1 cellular context compared by ENCODE assay signal in genomic region chr6:13615802-13616140, GRCh38.
A peak's percentile ranks its signal among the peaks of the same experiment; 100 is the strongest.
TF ChIP-seq lines count a peak whose summit lies in the region.

No MANE protein-coding gene starts in this region.

TF ChIP-seq in HepG2, 621 proteins besides CTCF, POLR2A, EP300 and RAD21 (continued from another document):
- no peak for TF ChIP-seq EEA1 (CRISPR knock-in tag; IDR thresholded peaks at IDR 0.05; ENCODE audit: borderline replicate concordance)
- no peak for TF ChIP-seq IRX3 (CRISPR knock-in tag; IDR thresholded peaks at IDR 0.05; ENCODE audit: borderline replicate concordance, low read depth)
- TF ChIP-seq ZNF567 (CRISPR knock-in tag; IDR thresholded peaks at IDR 0.05; ENCODE audit: borderline replicate concordance), result no peak
- no peak for TF ChIP-seq ZNF878 (CRISPR knock-in tag; IDR thresholded peaks at IDR 0.05)
- TF ChIP-seq TARDBP (CRISPR knock-in tag; IDR thresholded peaks at IDR 0.05), result no peak
- TF ChIP-seq MEIS1 (CRISPR knock-in tag; IDR thresholded peaks at IDR 0.05; ENCODE audit: borderline replicate concordance), result no peak
- TF ChIP-seq CENPT (CRISPR knock-in tag; IDR thresholded peaks at IDR 0.05; ENCODE audit: low read depth), result no peak
- peak; percentile 76 for TF ChIP-seq KDM5A (IDR thresholded peaks at IDR 0.05; ENCODE audit: borderline replicate concordance, low read length)
- TF ChIP-seq ARHGAP35 (CRISPR knock-in tag; IDR thresholded peaks at IDR 0.05; ENCODE audit: borderline replicate concordance), result no peak
- TF ChIP-seq, protein P1, sequence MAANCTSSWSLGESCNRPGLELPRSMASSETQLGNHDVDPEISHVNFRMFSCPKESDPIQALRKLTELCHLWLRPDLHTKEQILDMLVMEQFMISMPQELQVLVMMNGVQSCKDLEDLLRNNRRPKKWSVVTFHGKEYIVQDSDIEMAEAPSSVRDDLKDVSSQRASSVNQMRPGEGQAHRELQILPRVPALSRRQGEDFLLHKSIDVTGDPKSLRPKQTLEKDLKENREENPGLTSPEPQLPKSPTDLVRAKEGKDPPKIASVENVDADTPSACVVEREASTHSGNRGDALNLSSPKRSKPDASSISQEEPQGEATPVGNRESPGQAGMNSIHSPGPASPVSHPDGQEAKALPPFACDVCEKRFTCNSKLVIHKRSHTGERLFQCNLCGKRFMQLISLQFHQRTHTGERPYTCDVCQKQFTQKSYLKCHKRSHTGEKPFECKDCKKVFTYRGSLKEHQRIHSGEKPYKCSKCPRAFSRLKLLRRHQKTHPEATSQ (CRISPR knock-in tag; IDR thresholded peaks at IDR 0.05; ENCODE audit: borderline replicate concordance), result no peak
- TF ChIP-seq, protein P2, sequence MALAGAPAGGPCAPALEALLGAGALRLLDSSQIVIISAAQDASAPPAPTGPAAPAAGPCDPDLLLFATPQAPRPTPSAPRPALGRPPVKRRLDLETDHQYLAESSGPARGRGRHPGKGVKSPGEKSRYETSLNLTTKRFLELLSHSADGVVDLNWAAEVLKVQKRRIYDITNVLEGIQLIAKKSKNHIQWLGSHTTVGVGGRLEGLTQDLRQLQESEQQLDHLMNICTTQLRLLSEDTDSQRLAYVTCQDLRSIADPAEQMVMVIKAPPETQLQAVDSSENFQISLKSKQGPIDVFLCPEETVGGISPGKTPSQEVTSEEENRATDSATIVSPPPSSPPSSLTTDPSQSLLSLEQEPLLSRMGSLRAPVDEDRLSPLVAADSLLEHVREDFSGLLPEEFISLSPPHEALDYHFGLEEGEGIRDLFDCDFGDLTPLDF (CRISPR knock-in tag; IDR thresholded peaks at IDR 0.05), result no peak
- TF ChIP-seq GTF2F1 (IDR thresholded peaks at IDR 0.05; ENCODE audit: low read length), result no peak
